In the genomic region with DNA sequence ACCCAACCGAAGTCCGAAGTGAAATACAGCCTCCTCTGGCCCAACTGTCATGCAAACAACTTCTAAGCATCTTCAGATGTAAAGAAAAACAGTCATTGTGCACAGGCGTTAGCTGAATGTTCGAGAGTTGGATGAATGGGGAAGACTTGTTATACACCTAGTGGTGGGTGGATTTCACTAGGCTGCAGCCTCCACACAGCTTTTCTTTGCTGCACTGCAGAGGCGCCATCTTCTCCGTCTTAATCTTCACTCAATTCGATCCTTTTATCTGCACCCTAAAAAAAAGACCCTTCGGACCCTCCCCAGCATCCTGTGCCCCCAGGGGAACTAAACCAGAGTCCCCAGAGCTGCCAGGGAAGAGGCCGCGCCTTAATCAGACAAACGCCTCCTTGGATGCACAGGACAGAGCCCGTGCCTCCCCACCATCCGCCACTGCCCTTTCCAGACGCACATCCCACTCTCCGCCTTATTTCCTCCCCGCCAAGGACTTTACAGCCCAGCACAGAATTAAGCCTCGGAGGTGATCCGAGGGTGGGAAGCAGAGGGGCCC, we compare ENCODE assay signal across 8 cellular contexts. TPM values are rescaled to one million over a fixed set of nuclear protein-coding genes. Genes with fewer than 3 reads are reported as not detected.
DNase-seq lines count a peak whose midpoint lies in the region; ATAC-seq, FAIRE-seq and TF ChIP-seq lines count a peak whose summit lies in the region.

No MANE protein-coding gene starts in this region.

- TF ChIP-seq CTCF in left lung (IDR thresholded peaks at IDR 0.05), result peak; percentile 24 to 36

- H3K4me3 Mint-ChIP-seq in dendritic cell treated with granulocyte-macrophage colony-stimulating factor and Interleukin-4, amounts not matched to agents 40 ng/mL and 50 ng/mL, for 4 days, result peak overlapping the region; percentile 92

- peak overlapping the region; percentile 85 to 92 for H3K27ac ChIP-seq in left lung

- H3K36me3 ChIP-seq in left lung, result no peaks in the 10 kb centered on the region

- H3K4me3 ChIP-seq in left lung, result peak overlapping the region; percentile 58 to 90

- peak; percentile 33 for ATAC-seq in HG02840 (IDR thresholded peaks at IDR 0.05; ENCODE audit: low FRiP score, unreplicated experiment)
- ATAC-seq in left lung, result peak; percentile 58
- ATAC-seq in GM19463 (IDR thresholded peaks at IDR 0.05; ENCODE audit: unreplicated experiment), result no peak

- peaks cover 12 to 55% of the 10 kb centered on the region in 2 donors for H3K4me1 ChIP-seq in left lung

- no peaks in the 10 kb centered on the region for H3K9me3 Mint-ChIP-seq in dendritic cell treated with granulocyte-macrophage colony-stimulating factor and Interleukin-4, amounts not matched to agents 40 ng/mL and 50 ng/mL, for 4 days

- DNase-seq in GM12892 (ENCODE audit: insufficient read length) (peak; percentile 30), NCI-H1930 (lab: John Stamatoyannopoulos, UW) (peak; percentile 19 to 45), UCSD-AML1 (lab: John Stamatoyannopoulos, UW; ENCODE audit: unreplicated experiment) (peak; percentile 68), left lung (peak in 1 of 2 donors; percentile 44)
- peak; percentile 39 for DNase-seq in stimulated activated CD4-positive, alpha-beta T cell treated with anti-CD3 and anti-CD28 coated beads, Interleukin-2, amount 100 ng/mL, for 24 hours

- peaks cover 20% of the 10 kb centered on the region for H3K36me3 Mint-ChIP-seq in dendritic cell treated with granulocyte-macrophage colony-stimulating factor and Interleukin-4, amounts not matched to agents 40 ng/mL and 50 ng/mL, for 4 days (ENCODE audit: low read depth)

- intact Hi-C loops in dendritic cell treated with granulocyte-macrophage colony-stimulating factor and Interleukin-4, amounts not matched to agents 40 ng/mL and 50 ng/mL, for 4 days (cut with micrococcal nuclease), result loop anchor here (10.0 kb wide), 2 partner anchors 434 to 564 kb away; partner anchors contain the start of genes ATP5PF, GABPA and MRPL39
- intact Hi-C loops in left lung (cut with DNase I), result loop anchor here in 1 of 2 donors (5.0 kb wide), 1 partner anchor 277 kb away; no protein-coding TSS in a partner anchor

- H3K9me3 ChIP-seq in left lung, result no peaks in the 10 kb centered on the region

- peak; percentile 85 for FAIRE-seq in GM12892 (lab: Jason Lieb, UNC)

- H3K27me3 Mint-ChIP-seq in dendritic cell treated with granulocyte-macrophage colony-stimulating factor and Interleukin-4, amounts not matched to agents 40 ng/mL and 50 ng/mL, for 4 days, result peaks cover 14% of the 10 kb centered on the region

- H3K27ac Mint-ChIP-seq in dendritic cell treated with granulocyte-macrophage colony-stimulating factor and Interleukin-4, amounts not matched to agents 40 ng/mL and 50 ng/mL, for 4 days, result peak overlapping the region; percentile 86

- TF ChIP-seq POLR2A in GM12892 (IDR thresholded peaks at IDR 0.05; ENCODE audit: low read depth, low read length), result no peak

- no peaks in the 10 kb centered on the region for H3K27me3 ChIP-seq in left lung

- H3K4me1 Mint-ChIP-seq in dendritic cell treated with granulocyte-macrophage colony-stimulating factor and Interleukin-4, amounts not matched to agents 40 ng/mL and 50 ng/mL, for 4 days (ENCODE audit: low read depth), result peaks cover 47% of the 10 kb centered on the region

RNA-seq across cellular contexts. Expression of gene APP, which starts 1.4 kb away (rescaled TPM):
- 27.9 TPM for polyA plus RNA-seq in GM12892 (2012; ENCODE audit: missing spikeins)
- total RNA-seq in left lung, result 100 to 1,000 TPM; 373 to 521 TPM
